ENCODE assay signal across 8 cellular contexts in genomic region chr16:87608400-87608985, GRCh38. TPM values are rescaled to one million over a fixed set of nuclear protein-coding genes. Genes with fewer than 3 reads are reported as not detected.
A peak's percentile ranks its signal among the peaks of the same experiment; 100 is the strongest.
DNase-seq lines count a peak whose midpoint lies in the region; ATAC-seq and TF ChIP-seq lines count a peak whose summit lies in the region.

No MANE protein-coding gene starts in this region.

- in situ Hi-C loops in ACHN (cut with HindIII; ENCODE audit: low pct_ligation_motif_present, low pct_unique_long_range_greater_than_20kb, low sequenced_read_pairs) = no loop called here

- H3K4me1 ChIP-seq in esophagus muscularis mucosa = peaks cover 0 to 9% (median 2%) of the 10 kb centered on the region in 4 donors

- peaks cover 0 to 80% (median 11%) of the 10 kb centered on the region in 4 donors for H3K27me3 ChIP-seq in esophagus muscularis mucosa

- no peak for TF ChIP-seq EP300 in esophagus muscularis mucosa (IDR thresholded peaks at IDR 0.05)

- intact Hi-C loops in esophagus muscularis mucosa (cut with DNase I) = no loop called here

- TF ChIP-seq CTCF in fibroblast of pulmonary artery (IDR thresholded peaks at IDR 0.05; ENCODE audit: low read length, missing control alignments) (no peak), esophagus muscularis mucosa (IDR thresholded peaks at IDR 0.05) (no peak)

- H3K27ac ChIP-seq in esophagus muscularis mucosa (replicated peaks in 1 of 4) = no peak overlapping the region

- no peak overlapping the region for H3K4me3 ChIP-seq in fibroblast of pulmonary artery (replicated peaks; ENCODE audit: low read depth, low read length)
- no peak overlapping the region for H3K4me3 ChIP-seq in esophagus muscularis mucosa

- DNase-seq in ACHN = peak; percentile 76
- peak; percentile 97 for DNase-seq in HuH-7 (ENCODE audit: low spot score)
- peak; percentile 51 to 61 for DNase-seq in activated CD4-positive, alpha-beta T cell treated with anti-CD3 and anti-CD28 coated beads, Interleukin-2, amount 50 U/mL, for 48 hours
- peak; percentile 74 for DNase-seq in fibroblast of pulmonary artery (ENCODE audit: low read depth)
- DNase-seq in renal cortical epithelial cell (ENCODE audit: low read depth) = peak; percentile 31
- no peak for DNase-seq in NCI-H2081 treated with DMSO at 0.1 percent for 48 hours (lab: John Stamatoyannopoulos, UW)
- DNase-seq in esophagus muscularis mucosa (ENCODE audit: extremely low spot score) = no peak

- no peak for TF ChIP-seq POLR2A in esophagus muscularis mucosa (IDR thresholded peaks at IDR 0.05; ENCODE audit: low read depth)

- ATAC-seq in HG03139 (IDR thresholded peaks at IDR 0.05; ENCODE audit: unreplicated experiment) = no peak

- WGBS in esophagus muscularis mucosa = 47% methylated on average over 17 of the region's 20 CpGs

- H3K9me3 ChIP-seq in esophagus muscularis mucosa = no peaks in the 10 kb centered on the region

- no peaks in the 10 kb centered on the region for H3K36me3 ChIP-seq in esophagus muscularis mucosa

RNA-seq across cellular contexts. Expression of gene JPH3, which starts 6.2 kb away (rescaled TPM):
- total RNA-seq in renal cortical epithelial cell (0.35 and 0.50 TPM in 2 replicates), esophagus muscularis mucosa (1 to 10 TPM in 1 of 4 donors, under 1 TPM in 3; 0.42 to 2.2 (median 0.54) TPM)

Comparison
In these comparisons a context has a peak if more than half of its experiments do, and no peak if none do; other contexts are left out.
1. DNase-seq: peak in ACHN (single experiment), HuH-7 (single experiment), activated CD4-positive, alpha-beta T cell treated with anti-CD3 and anti-CD28 coated beads, Interleukin-2, amount 50 U/mL, for 48 hours (2 of 2), fibroblast of pulmonary artery (single experiment) and renal cortical epithelial cell (single experiment); none in NCI-H2081 treated with DMSO at 0.1 percent for 48 hours (single experiment) and esophagus muscularis mucosa (single experiment).